In the genomic region with DNA sequence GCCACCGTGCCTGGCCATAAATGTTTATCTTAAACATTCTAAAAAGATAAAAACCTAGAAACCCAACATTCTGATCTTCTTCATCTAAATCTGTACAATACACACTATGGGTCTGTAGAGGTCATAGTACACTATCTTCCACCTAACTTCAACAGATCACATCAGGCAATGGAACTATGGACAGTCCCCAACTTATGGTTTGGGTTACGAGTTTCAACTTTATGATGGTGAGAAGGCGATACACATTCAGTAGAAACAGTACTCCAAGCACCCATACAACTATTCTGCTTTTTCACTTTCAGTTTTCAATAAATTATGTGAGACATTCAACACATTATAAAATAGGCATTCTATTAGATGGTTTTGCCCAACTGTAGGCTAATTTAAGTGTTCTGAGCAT, we compare ENCODE assay signal across 20 cellular contexts. TPM values are rescaled to one million over a fixed set of nuclear protein-coding genes. Genes with fewer than 3 reads are reported as not detected.
DNase-seq lines count a peak whose midpoint lies in the region; ATAC-seq and TF ChIP-seq lines count a peak whose summit lies in the region.
"Had no signal": no experiment of that assay in that cellular context is flagged by ENCODE, and none has a peak within 500 bp of the region (broad histone marks: within the 10 kb centered on the region; RNA-seq: fewer than 3 reads in every experiment).

No MANE protein-coding gene starts in this region.

- no peaks in the 10 kb centered on the region for H3K9me3 ChIP-seq in Karpas-422 (ENCODE audit: low read length)
- H3K9me3 ChIP-seq: right atrium auricular region, thoracic aorta had no signal

- no peak for DNase-seq in activated naive CD8-positive, alpha-beta T cell treated with anti-CD3 and anti-CD28 coated beads, Interleukin-2, amount 10 ng/mL, durations not matched to agents 7 days and 5 days
- no peak for DNase-seq in activated naive CD8-positive, alpha-beta T cell treated with anti-CD3 and anti-CD28 coated beads for 36 hours
- peak; percentile 40 for DNase-seq in Karpas-422
- no peak for DNase-seq in coronary artery (ENCODE audit: low spot score)
- DNase-seq in stimulated activated naive CD8-positive, alpha-beta T cell treated with anti-CD3 and anti-CD28 coated beads, Interleukin-15, amount 100 ng/mL, for 72 hours, result no peak
- DNase-seq in Right ventricle myocardium superior, result no peak
- DNase-seq in NCI-H82 (lab: John Stamatoyannopoulos, UW), result no peak
- DNase-seq: activated naive CD4-positive, alpha-beta T cell treated with anti-CD3 and anti-CD28 coated beads, Interleukin-2, amount 50 U/mL, for 16 hours; CD8-positive, alpha-beta memory T cell; DMS53; NCI-H1436; NCI-H526 treated with DMSO at 0.1 percent for 48 hours; occipital lobe; PC-3; stimulated activated CD4-positive, alpha-beta T cell treated with anti-CD3 and anti-CD28 coated beads, Interleukin-15, amount 100 ng/mL, for 24 hours had no signal

- ATAC-seq in activated naive CD8-positive, alpha-beta T cell treated with anti-CD3 and anti-CD28 coated beads, Interleukin-2, amount 10 ng/mL, durations not matched to agents 7 days and 5 days (ENCODE audit: low read depth), result peak; percentile 21
- peak; percentile 96 for ATAC-seq in stimulated activated naive CD8-positive, alpha-beta T cell treated with anti-CD3 and anti-CD28 coated beads, Interleukin-15, amount 100 ng/mL, for 72 hours
- ATAC-seq in GM19351 (IDR thresholded peaks at IDR 0.05; ENCODE audit: unreplicated experiment), result no peak
- no peak for ATAC-seq in Right ventricle myocardium superior (ENCODE audit: poor library complexity)
- ATAC-seq: PC-3 had no signal

- H3K27ac Mint-ChIP-seq in activated naive CD8-positive, alpha-beta T cell treated with anti-CD3 and anti-CD28 coated beads, Interleukin-2, amount 10 ng/mL, durations not matched to agents 7 days and 5 days, result no peak overlapping the region
- no peak overlapping the region for H3K27ac Mint-ChIP-seq in activated naive CD8-positive, alpha-beta T cell treated with anti-CD3 and anti-CD28 coated beads for 36 hours
- H3K27ac Mint-ChIP-seq in stimulated activated naive CD8-positive, alpha-beta T cell treated with anti-CD3 and anti-CD28 coated beads, Interleukin-15, amount 100 ng/mL, for 72 hours, result no peak overlapping the region
- H3K27ac Mint-ChIP-seq: activated CD4-positive, alpha-beta T cell treated with anti-CD3 and anti-CD28 coated beads, Interleukin-2, amount 10 ng/mL, durations not matched to agents 24 days and 14 days; CD8-positive, alpha-beta memory T cell had no signal

- peak overlapping the region; percentile 63 for H3K4me2 ChIP-seq in Karpas-422 (ENCODE audit: low read depth, low read length, poor library complexity, severe bottlenecking)

- no peaks in the 10 kb centered on the region for H4K20me1 ChIP-seq in Karpas-422 (ENCODE audit: insufficient read depth, low read depth, low read length)

- H2AFZ ChIP-seq in Karpas-422 (ENCODE audit: low read length), result no peak overlapping the region

- no peak overlapping the region for H3K9ac ChIP-seq in Karpas-422 (ENCODE audit: low read length)

- no peaks in the 10 kb centered on the region for H3K9me3 Mint-ChIP-seq in activated naive CD8-positive, alpha-beta T cell treated with anti-CD3 and anti-CD28 coated beads, Interleukin-2, amount 10 ng/mL, durations not matched to agents 7 days and 5 days
- H3K9me3 Mint-ChIP-seq in activated naive CD8-positive, alpha-beta T cell treated with anti-CD3 and anti-CD28 coated beads for 36 hours, result no peaks in the 10 kb centered on the region
- no peaks in the 10 kb centered on the region for H3K9me3 Mint-ChIP-seq in stimulated activated naive CD8-positive, alpha-beta T cell treated with anti-CD3 and anti-CD28 coated beads, Interleukin-15, amount 100 ng/mL, for 72 hours
- H3K9me3 Mint-ChIP-seq: activated CD4-positive, alpha-beta T cell treated with anti-CD3 and anti-CD28 coated beads, Interleukin-2, amount 10 ng/mL, durations not matched to agents 24 days and 14 days; CD8-positive, alpha-beta memory T cell had no signal

- H3K4me1 Mint-ChIP-seq in activated naive CD8-positive, alpha-beta T cell treated with anti-CD3 and anti-CD28 coated beads, Interleukin-2, amount 10 ng/mL, durations not matched to agents 7 days and 5 days, result peaks cover 16% of the 10 kb centered on the region
- peaks cover 31% of the 10 kb centered on the region for H3K4me1 Mint-ChIP-seq in activated naive CD8-positive, alpha-beta T cell treated with anti-CD3 and anti-CD28 coated beads for 36 hours
- H3K4me1 Mint-ChIP-seq in stimulated activated naive CD8-positive, alpha-beta T cell treated with anti-CD3 and anti-CD28 coated beads, Interleukin-15, amount 100 ng/mL, for 72 hours, result peaks cover 37% of the 10 kb centered on the region

- no peak overlapping the region for H3K4me3 Mint-ChIP-seq in activated naive CD8-positive, alpha-beta T cell treated with anti-CD3 and anti-CD28 coated beads, Interleukin-2, amount 10 ng/mL, durations not matched to agents 7 days and 5 days
- H3K4me3 Mint-ChIP-seq in activated naive CD8-positive, alpha-beta T cell treated with anti-CD3 and anti-CD28 coated beads for 36 hours, result no peak overlapping the region
- no peak overlapping the region for H3K4me3 Mint-ChIP-seq in stimulated activated naive CD8-positive, alpha-beta T cell treated with anti-CD3 and anti-CD28 coated beads, Interleukin-15, amount 100 ng/mL, for 72 hours
- H3K4me3 Mint-ChIP-seq: activated CD4-positive, alpha-beta T cell treated with anti-CD3 and anti-CD28 coated beads, Interleukin-2, amount 10 ng/mL, durations not matched to agents 24 days and 14 days had no signal

- peaks cover 88% of the 10 kb centered on the region for H3K79me2 ChIP-seq in Karpas-422 (ENCODE audit: low read length)

- intact Hi-C loops in Right ventricle myocardium superior (cut with DNase I), result no loop called here

- POLR2A ChIA-PET in activated naive CD8-positive, alpha-beta T cell treated with anti-CD3 and anti-CD28 coated beads, Interleukin-2, amount 10 ng/mL, durations not matched to agents 7 days and 5 days (lab: Charles Lee), result interaction anchor here (0.6 to 1.6 kb wide), 3 partner anchors 11 to 83 kb away, joined by 3 read pairs; no protein-coding TSS in a partner anchor

- no peaks in the 10 kb centered on the region for H3K27me3 ChIP-seq in Karpas-422 (ENCODE audit: low read length)
- H3K27me3 ChIP-seq: right atrium auricular region had no signal

- H3K36me3 Mint-ChIP-seq in activated naive CD8-positive, alpha-beta T cell treated with anti-CD3 and anti-CD28 coated beads, Interleukin-2, amount 10 ng/mL, durations not matched to agents 7 days and 5 days, result no peaks in the 10 kb centered on the region
- peaks cover 5% of the 10 kb centered on the region for H3K36me3 Mint-ChIP-seq in activated naive CD8-positive, alpha-beta T cell treated with anti-CD3 and anti-CD28 coated beads for 36 hours

- H3K27ac ChIP-seq in Karpas-422 (ENCODE audit: low read length), result peak overlapping the region; percentile 22; the same call in 1 of the 2 replicates
- no peak overlapping the region for H3K27ac ChIP-seq in coronary artery
- H3K27ac ChIP-seq: right atrium auricular region, thoracic aorta had no signal

- H3K9me2 ChIP-seq in Karpas-422 (replicated peaks; ENCODE audit: insufficient read depth, low read length), result no peaks in the 10 kb centered on the region

- H3K36me3 ChIP-seq in Karpas-422 (ENCODE audit: insufficient read depth, low read length), result no peaks in the 10 kb centered on the region
- H3K36me3 ChIP-seq: thoracic aorta had no signal

- H3K27me3 Mint-ChIP-seq in activated naive CD8-positive, alpha-beta T cell treated with anti-CD3 and anti-CD28 coated beads, Interleukin-2, amount 10 ng/mL, durations not matched to agents 7 days and 5 days, result no peaks in the 10 kb centered on the region
- no peaks in the 10 kb centered on the region for H3K27me3 Mint-ChIP-seq in activated naive CD8-positive, alpha-beta T cell treated with anti-CD3 and anti-CD28 coated beads for 36 hours
- no peaks in the 10 kb centered on the region for H3K27me3 Mint-ChIP-seq in stimulated activated naive CD8-positive, alpha-beta T cell treated with anti-CD3 and anti-CD28 coated beads, Interleukin-15, amount 100 ng/mL, for 72 hours
- H3K27me3 Mint-ChIP-seq: activated CD4-positive, alpha-beta T cell treated with anti-CD3 and anti-CD28 coated beads, Interleukin-2, amount 10 ng/mL, durations not matched to agents 24 days and 14 days; CD8-positive, alpha-beta memory T cell had no signal

- H3K4me3 ChIP-seq in Karpas-422 (ENCODE audit: low read length) (no peak overlapping the region), coronary artery (peak overlapping the region; percentile 22)
- H3K4me3 ChIP-seq: lung, right atrium auricular region, thoracic aorta had no signal

- peaks cover 76% of the 10 kb centered on the region for H3K4me1 ChIP-seq in Karpas-422 (ENCODE audit: low read length)

- no peak for TF ChIP-seq CTCF in coronary artery (IDR thresholded peaks at IDR 0.05)

RNA-seq across cellular contexts. Expression of gene FKBP5, which starts 23.1 kb away (rescaled TPM):
- total RNA-seq in activated naive CD8-positive, alpha-beta T cell treated with anti-CD3 and anti-CD28 coated beads, Interleukin-2, amount 10 ng/mL, durations not matched to agents 7 days and 5 days, result 10 to 100 TPM; 78.6 to 79.8 TPM
- total RNA-seq in activated naive CD8-positive, alpha-beta T cell treated with anti-CD3 and anti-CD28 coated beads for 36 hours, result 100 to 1,000 TPM; 110 TPM
- total RNA-seq in Karpas-422 (2014; rRNA removed; shearing (Covaris generic); ENCODE audit: low replicate concordance), result 22.9 and 28.3 TPM in 2 replicates
- 106 TPM for total RNA-seq in Right ventricle myocardium superior

Comparison
In these comparisons a context has a peak if more than half of its experiments do, and no peak if none do; other contexts are left out.
1. ATAC-seq: peak in activated naive CD8-positive, alpha-beta T cell treated with anti-CD3 and anti-CD28 coated beads, Interleukin-2, amount 10 ng/mL, durations not matched to agents 7 days and 5 days (single experiment) and stimulated activated naive CD8-positive, alpha-beta T cell treated with anti-CD3 and anti-CD28 coated beads, Interleukin-15, amount 100 ng/mL, for 72 hours (single experiment); none in GM19351 (single experiment) and Right ventricle myocardium superior (single experiment).